In the genomic region with DNA sequence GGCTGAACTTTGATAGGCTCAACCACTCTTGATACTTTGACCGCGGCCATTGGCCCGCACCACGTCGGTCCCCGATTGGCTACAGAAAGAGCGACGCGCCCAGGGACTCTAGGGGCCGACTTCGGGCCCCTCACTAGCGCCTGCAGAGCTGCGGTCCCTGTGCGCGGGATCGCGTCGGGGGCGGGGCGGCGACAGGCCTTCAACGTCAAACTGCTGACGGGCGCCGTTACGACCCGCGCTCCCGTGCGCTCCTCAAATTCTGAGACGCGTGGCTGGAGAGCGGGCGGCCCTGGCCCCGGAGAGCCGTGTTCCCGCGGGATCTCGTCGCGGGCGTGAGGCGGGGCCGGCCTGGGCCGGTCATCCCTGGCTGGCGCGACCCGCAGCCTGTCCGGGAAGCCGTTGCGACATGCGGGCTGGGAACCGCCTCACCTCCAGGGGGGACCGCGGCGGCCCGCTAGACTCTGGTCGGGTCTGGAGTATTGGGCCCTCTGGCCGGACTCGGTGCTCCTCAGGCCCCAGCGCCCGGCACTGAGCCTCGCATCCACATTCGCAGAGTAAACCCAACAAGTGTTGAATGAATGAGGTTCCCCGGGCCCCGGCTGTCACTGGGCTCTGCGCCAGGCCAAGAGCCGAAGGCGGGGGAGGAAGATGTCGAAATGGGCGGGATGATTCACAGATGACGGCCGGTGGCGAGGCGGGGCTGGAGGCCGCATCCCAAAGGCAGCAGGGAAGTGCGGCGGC, we compare ENCODE assay signal across 8 cellular contexts. TPM values are rescaled to one million over a fixed set of nuclear protein-coding genes. Genes with fewer than 3 reads are reported as not detected.
DNase-seq lines count a peak whose midpoint lies in the region; ATAC-seq and TF ChIP-seq lines count a peak whose summit lies in the region.

No MANE protein-coding gene starts in this region.

- no peak for TF ChIP-seq CTCF in PC-3 (conservative IDR thresholded peaks at IDR 0.05; ENCODE audit: low read depth, low read length)

- no peaks in the 10 kb centered on the region for H3K27me3 ChIP-seq in HUES64 (ENCODE audit: insufficient read depth, low read length)
- H3K27me3 ChIP-seq in PC-3 (ENCODE audit: low read length), result no peaks in the 10 kb centered on the region
- H3K27me3 ChIP-seq in esophagus (ENCODE audit: control insufficient read depth in 1 of 2, insufficient read depth in 2 of 2, low read length in 2 of 2), result no peaks in the 10 kb centered on the region
- H3K27me3 ChIP-seq in muscle layer of colon (ENCODE audit: control insufficient read depth in 1 of 2, insufficient read depth in 2 of 2, low read length in 2 of 2), result no peaks in the 10 kb centered on the region

- H3K36me3 Mint-ChIP-seq in activated T-cell treated with anti-CD3 and anti-CD28 coated beads, Interleukin-2, amount 50 U/mL, for 24 hours (ENCODE audit: low read depth), result peaks cover 40% of the 10 kb centered on the region

- H3K4me1 ChIP-seq in HUES64 (ENCODE audit: insufficient read depth, low read length), result peaks cover 23% of the 10 kb centered on the region
- H3K4me1 ChIP-seq in PC-3 (ENCODE audit: insufficient read depth, low read length), result peaks cover 24% of the 10 kb centered on the region; the same call in 1 of the 2 replicates
- peaks cover 0 to 2% of the 10 kb centered on the region in 2 donors for H3K4me1 ChIP-seq in esophagus (ENCODE audit: control insufficient read depth in 2 of 2, insufficient read depth in 2 of 2, low read length in 1 of 2)
- H3K4me1 ChIP-seq in muscle layer of colon (ENCODE audit: insufficient read depth, low read length), result peaks cover 40% of the 10 kb centered on the region

- under 1% methylated on average over 78 of the region's 78 CpGs for WGBS in HUES64
- WGBS in esophagus, 2 donors, result 0 to 1% methylated on average over 77 to 78 of the region's 78 CpGs

- H3K27me3 Mint-ChIP-seq in activated T-cell treated with anti-CD3 and anti-CD28 coated beads, Interleukin-2, amount 50 U/mL, for 24 hours, result no peaks in the 10 kb centered on the region

- no peaks in the 10 kb centered on the region for H3K9me3 ChIP-seq in HUES64 (ENCODE audit: insufficient read depth, low read depth, low read length)
- no peaks in the 10 kb centered on the region for H3K9me3 ChIP-seq in PC-3 (ENCODE audit: low read length)
- no peaks in the 10 kb centered on the region for H3K9me3 ChIP-seq in esophagus (ENCODE audit: control insufficient read depth in 2 of 2, insufficient read depth in 1 of 2, low read depth in 1 of 2, low read length in 1 of 2)
- no peaks in the 10 kb centered on the region for H3K9me3 ChIP-seq in muscle layer of colon (ENCODE audit: low read length)

- POLR2A ChIA-PET in PC-3 (lab: Charles Lee; ENCODE audit: unreplicated experiment), result interaction anchor here (0.6 kb wide), 1 partner anchor 112 kb away, joined by 3 read pairs; no protein-coding TSS in a partner anchor

- peak overlapping the region; percentile 98 for H3K27ac Mint-ChIP-seq in activated T-cell treated with anti-CD3 and anti-CD28 coated beads, Interleukin-2, amount 50 U/mL, for 24 hours

- H3K4me1 Mint-ChIP-seq in activated T-cell treated with anti-CD3 and anti-CD28 coated beads, Interleukin-2, amount 50 U/mL, for 24 hours (ENCODE audit: low read depth), result peaks cover 46% of the 10 kb centered on the region

- H3K9me2 ChIP-seq in PC-3 (replicated peaks; ENCODE audit: low read length), result no peaks in the 10 kb centered on the region

- peaks cover 41% of the 10 kb centered on the region for H3K79me2 ChIP-seq in PC-3 (ENCODE audit: low read length)

- ATAC-seq in GM21423 (IDR thresholded peaks at IDR 0.05; ENCODE audit: unreplicated experiment) (peak; percentile 84), PC-3 (peak; percentile 84)

- H3K9me3 Mint-ChIP-seq in activated T-cell treated with anti-CD3 and anti-CD28 coated beads, Interleukin-2, amount 50 U/mL, for 24 hours, result no peaks in the 10 kb centered on the region

- peak overlapping the region; percentile 90 for H3K9ac ChIP-seq in HUES64 (ENCODE audit: low read depth, low read length)
- peak overlapping the region; percentile 97 for H3K9ac ChIP-seq in PC-3 (ENCODE audit: low read length)
- peak overlapping the region; percentile 45 for H3K9ac ChIP-seq in muscle layer of colon (ENCODE audit: low read length)

- peak overlapping the region; percentile 83 for H3K4me3 Mint-ChIP-seq in activated T-cell treated with anti-CD3 and anti-CD28 coated beads, Interleukin-2, amount 50 U/mL, for 24 hours

- CTCF ChIA-PET in PC-3 (lab: Charles Lee), result interaction anchor here (0.8 kb wide), 1 partner anchor 10 kb away, joined by 3 read pairs; no protein-coding TSS in a partner anchor

- H3K27ac ChIP-seq in HUES64 (ENCODE audit: low read depth, low read length) (peak overlapping the region; percentile 96), PC-3 (ENCODE audit: low read length) (peak overlapping the region; percentile 98), esophagus (ENCODE audit: low read depth in 2 of 2, low read length in 1 of 2) (peak overlapping the region; percentile 99 to 100), muscle layer of colon (ENCODE audit: low read depth, low read length) (peak overlapping the region; percentile 97)

- H2AFZ ChIP-seq in PC-3 (ENCODE audit: low read length), result peak overlapping the region; percentile 74

- BruUV-seq in PC-3 (replicated peaks; lab: Mats Ljungman, UMichigan), result no TSS peak

- H3K4me3 ChIP-seq in HUES64 (ENCODE audit: low read length) (peak overlapping the region; percentile 87), PC-3 (ENCODE audit: low read length) (peak overlapping the region; percentile 80), esophagus (ENCODE audit: low read depth in 1 of 2, low read length in 2 of 2) (peak overlapping the region; percentile 49 to 78), muscle layer of colon (ENCODE audit: low read depth in 1 of 2, low read length in 2 of 2) (peak overlapping the region; percentile 69)

- in situ Hi-C loops in Caki2 (cut with HindIII; ENCODE audit: low pct_unique_long_range_greater_than_20kb, low sequenced_read_pairs), result loop anchor here (25.0 kb wide), 1 partner anchor 184 kb away; the partner anchor contains the start of gene GOT1

- intact Hi-C loops in PC-3 (cut with micrococcal nuclease), result loop anchor here (5.0 kb wide), 1 partner anchor 36 kb away; the partner anchor contains the start of gene ENTPD7

- H3K36me3 ChIP-seq in HUES64 (ENCODE audit: insufficient read depth, low read length) (no peaks in the 10 kb centered on the region), PC-3 (ENCODE audit: low read depth, low read length) (no peaks in the 10 kb centered on the region), esophagus (ENCODE audit: control insufficient read depth in 2 of 2, insufficient read depth in 2 of 2, low read length in 1 of 2) (no peaks in the 10 kb centered on the region), muscle layer of colon (ENCODE audit: insufficient read depth, low read length) (no peaks in the 10 kb centered on the region)

- DNase-seq in Caki2 (ENCODE audit: low read depth), result peak; percentile 92
- peak; percentile 85 for DNase-seq in PC-3
- DNase-seq in activated T-cell treated with anti-CD3 and anti-CD28 coated beads, Interleukin-2, amount 50 U/mL, for 24 hours, result peak; percentile 90
- DNase-seq in stimulated activated CD8-positive, alpha-beta memory T cell treated with anti-CD3 and anti-CD28 coated beads, Interleukin-7, amount 100 ng/mL, for 1 hour (ENCODE audit: low read depth in 2 of 2), result peak; percentile 61 to 71

- no peaks in the 10 kb centered on the region for H3F3A ChIP-seq in PC-3 (ENCODE audit: low read length, unreplicated experiment)

- peaks cover 17% of the 10 kb centered on the region; the same call in 1 of the 2 replicates for H4K20me1 ChIP-seq in PC-3 (ENCODE audit: low read length)

- H3K4me2 ChIP-seq in PC-3 (ENCODE audit: low read length), result peak overlapping the region; percentile 88

RNA-seq across cellular contexts. Expression of gene SLC25A28, which starts 0.6 kb away (rescaled TPM):
- 21.4 and 26.6 TPM in 2 replicates for total RNA-seq in Caki2 (2014; rRNA removed; shearing (Covaris generic); ENCODE audit: low replicate concordance)
- 14.2 TPM for polyA plus RNA-seq in HUES64 (2013, experiment 1 of 2)
- 16.9 TPM for polyA plus RNA-seq in HUES64 (2013, experiment 2 of 2)
- 14.2 and 16.0 TPM in 2 replicates for total RNA-seq in PC-3 (2014; rRNA removed)
- polyA plus RNA-seq in esophagus, result 10 to 100 TPM; 50.1 to 61.4 TPM

RNA-seq across cellular contexts. Expression of gene ENTPD7, which starts 38.4 kb away (rescaled TPM):
- 41.6 and 44.5 TPM in 2 replicates for total RNA-seq in Caki2 (2014; rRNA removed; shearing (Covaris generic); ENCODE audit: low replicate concordance)
- polyA plus RNA-seq in HUES64 (2013, experiment 1 of 2), result 8.3 TPM
- 6.5 TPM for polyA plus RNA-seq in HUES64 (2013, experiment 2 of 2)
- 6.8 and 7.8 TPM in 2 replicates for total RNA-seq in PC-3 (2014; rRNA removed)
- polyA plus RNA-seq in esophagus, result 1 to 10 TPM; 1.3 to 2.5 TPM

Comparison
In these comparisons a context has a peak if more than half of its experiments do, and no peak if none do; other contexts are left out.
1. Peak in every context shown above with its lines: DNase-seq, ATAC-seq, H3K4me3 ChIP-seq and H3K27ac ChIP-seq.
2. H3K9ac ChIP-seq: peak in every context shown above with its lines; median percentile 97 in PC-3; 90 in HUES64; 45 in muscle layer of colon.